Comparison of ENCODE assay signal across 8 cellular contexts in the genomic region with DNA sequence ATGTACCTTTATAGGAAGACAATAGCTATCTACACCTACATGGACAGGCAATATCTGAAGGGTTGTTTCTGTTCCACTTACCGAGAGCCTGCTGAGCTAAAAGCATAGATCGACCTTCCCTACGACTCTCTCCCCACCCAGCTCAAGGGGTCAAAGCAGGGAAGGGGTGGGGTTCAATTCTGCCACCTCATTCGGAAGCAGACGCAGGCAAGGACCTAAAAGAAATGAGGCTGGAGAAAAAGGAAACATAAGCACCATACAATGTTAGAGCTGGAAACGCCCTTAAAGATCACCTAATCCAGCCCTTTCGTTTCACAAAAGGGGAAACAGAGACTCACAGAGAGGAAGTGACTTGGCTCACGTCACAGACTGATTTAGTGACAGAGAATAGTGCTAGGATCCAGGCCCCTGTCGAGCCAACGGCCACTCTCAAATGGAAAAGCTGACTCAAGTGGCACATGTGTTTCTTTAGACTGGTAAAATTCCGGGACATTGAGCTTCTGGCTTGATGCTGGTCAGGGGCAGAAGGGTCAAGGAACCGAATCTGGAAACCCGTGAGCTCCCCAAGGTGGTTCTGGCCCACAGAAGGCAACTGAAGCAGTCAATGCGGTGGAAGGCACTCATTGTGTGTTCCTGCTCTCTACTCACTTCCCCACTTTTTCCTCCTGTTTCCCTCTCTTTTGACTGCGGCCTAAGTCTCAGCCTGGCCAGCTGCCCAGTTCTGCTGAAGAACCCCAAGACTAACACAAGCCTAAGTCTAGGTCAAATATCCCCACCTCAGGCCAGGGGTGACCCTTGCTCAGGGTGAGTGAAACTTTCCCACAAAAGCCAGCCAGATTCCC. TPM values are rescaled to one million over a fixed set of nuclear protein-coding genes. Genes with fewer than 3 reads are reported as not detected.
A peak's percentile ranks its signal among the peaks of the same experiment; 100 is the strongest.
DNase-seq lines count a peak whose midpoint lies in the region; ATAC-seq and TF ChIP-seq lines count a peak whose summit lies in the region.

No MANE protein-coding gene starts in this region.

- TF ChIP-seq CTCF in DOHH2 (IDR thresholded peaks at IDR 0.05; ENCODE audit: low read depth, low read length, poor library complexity, severe bottlenecking): no peak
- TF ChIP-seq CTCF in GM13977 (IDR thresholded peaks at IDR 0.05; ENCODE audit: extremely low read depth, insufficient read depth, missing control alignments): no peak

- H3K79me2 ChIP-seq in DOHH2 (ENCODE audit: control insufficient read depth, low read length): peaks cover 99% of the 10 kb centered on the region

- H3K36me3 ChIP-seq in DOHH2 (ENCODE audit: control insufficient read depth, low read length): peaks cover 38% of the 10 kb centered on the region

- ATAC-seq in GM21390 (IDR thresholded peaks at IDR 0.05; ENCODE audit: unreplicated experiment) (peak; percentile 45), HG03571 (IDR thresholded peaks at IDR 0.05; ENCODE audit: unreplicated experiment) (no peak)

- H3K9me3 ChIP-seq in DOHH2 (ENCODE audit: control insufficient read depth, insufficient read depth, low read length): no peaks in the 10 kb centered on the region

- peak overlapping the region; percentile 95 for H3K27ac ChIP-seq in DOHH2 (ENCODE audit: low read depth, low read length)
- H3K27ac ChIP-seq in temporal lobe (ENCODE audit: low read depth, low read length): peak overlapping the region; percentile 38

- peak overlapping the region; percentile 88 for H3K4me3 ChIP-seq in DOHH2 (ENCODE audit: low read length)

- no peaks in the 10 kb centered on the region for H3K9me2 ChIP-seq in DOHH2 (replicated peaks; ENCODE audit: control insufficient read depth, low read length)

- DNase-seq in NAMALWA (ENCODE audit: low spot score): peak; percentile 80
- peak; percentile 66 for DNase-seq in activated T-cell treated with anti-CD3 and anti-CD28 coated beads, Interleukin-2, amount 50 U/mL, for 48 hours
- peak; percentile 15 for DNase-seq in left kidney (ENCODE audit: low read depth, low spot score)
- no peak for DNase-seq in GM13977 (ENCODE audit: low spot score)

- H3K4me2 ChIP-seq in DOHH2 (ENCODE audit: low read length): peak overlapping the region; percentile 81

- no peaks in the 10 kb centered on the region for H4K20me1 ChIP-seq in DOHH2 (ENCODE audit: control insufficient read depth, insufficient read depth, low read depth, low read length)

- peaks cover 98% of the 10 kb centered on the region for H3K4me1 ChIP-seq in DOHH2 (ENCODE audit: control insufficient read depth, low read length)

- H3K27me3 ChIP-seq in DOHH2 (ENCODE audit: control insufficient read depth, low read length): no peaks in the 10 kb centered on the region

- H3F3A ChIP-seq in DOHH2 (ENCODE audit: control insufficient read depth, insufficient read depth): peaks cover 38% of the 10 kb centered on the region

- in situ Hi-C loops in GM13977 (cut with MboI; ENCODE audit: low pct_unique_long_range_greater_than_20kb, low sequenced_read_pairs, unreplicated experiment): no loop called here

RNA-seq across cellular contexts. Expression of a gene that starts 7.5 kb away (rescaled TPM):
- total RNA-seq in temporal lobe: 49.2 TPM
